In the genomic region with DNA sequence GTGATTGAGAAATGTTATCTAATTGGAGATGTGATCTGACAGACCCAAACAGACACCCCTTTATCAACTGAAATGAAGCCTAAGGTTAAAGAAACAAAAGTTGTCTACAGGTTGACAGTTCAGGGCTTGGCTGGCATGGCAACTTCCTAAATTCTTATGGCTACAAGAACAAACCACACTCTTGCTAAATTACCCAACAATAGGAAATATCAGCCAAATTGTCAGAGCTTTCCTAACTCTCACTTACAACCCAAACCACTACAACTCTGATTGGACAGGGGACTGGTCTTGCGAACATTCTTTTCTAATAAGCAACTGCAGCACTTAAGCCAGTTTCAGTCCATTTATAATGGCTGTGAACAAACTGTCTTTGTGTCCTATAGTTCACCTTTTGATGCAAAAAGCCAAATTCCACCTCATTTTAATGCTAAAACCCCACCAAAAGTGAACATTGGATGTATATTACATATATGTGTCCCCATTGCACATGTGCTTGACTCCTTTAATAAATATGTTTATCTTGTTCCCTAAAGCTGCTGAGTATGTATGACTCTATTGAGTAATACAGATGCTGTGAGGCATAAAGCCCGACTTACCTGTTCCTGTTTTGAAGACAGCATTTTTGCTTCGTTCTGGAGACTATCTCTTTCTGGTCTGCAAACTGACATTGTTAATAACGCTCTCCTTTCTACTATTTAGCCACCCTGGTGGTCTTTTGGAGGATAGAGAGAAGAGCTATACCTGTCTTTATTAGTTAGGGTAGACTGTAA, we compare ENCODE assay signal across 18 cellular contexts.
DNase-seq lines count a peak whose midpoint lies in the region; ATAC-seq, FAIRE-seq and TF ChIP-seq lines count a peak whose summit lies in the region.
"Had no signal": no experiment of that assay in that cellular context is flagged by ENCODE, and none has a peak within 500 bp of the region (broad histone marks: within the 10 kb centered on the region; RNA-seq: fewer than 3 reads in every experiment).

No MANE protein-coding gene starts in this region.

- H3K23ac ChIP-seq in mesendoderm (ENCODE audit: low read length): no peak overlapping the region

- peak overlapping the region; percentile 12 for H2BK120ac ChIP-seq in mesendoderm (ENCODE audit: low read depth, low read length)

- ATAC-seq in HG02938 (IDR thresholded peaks at IDR 0.05; ENCODE audit: unreplicated experiment): no peak
- no peak for ATAC-seq in stimulated activated naive CD8-positive, alpha-beta T cell treated with anti-CD3 and anti-CD28 coated beads, Interleukin-15, Interleukin-2, amounts not matched to agents 100 U/mL and 50 U/mL, for 24 hours
- ATAC-seq: psoas muscle had no signal

- no CpG with 5 or more reads among the region's 4 CpGs for WGBS in mesendoderm (ENCODE audit: extremely low coverage, insufficient coverage, low lambda C conversion rate)
- WGBS in suprapubic skin: 70% methylated on average over 4 of the region's 4 CpGs

- peak overlapping the region in 5 of 11 experiments; percentile 34 to 72 (median 58); a peak in 8 of 22 replicates for H3K27ac ChIP-seq in BLaER1 treated with 17β-estradiol and CSF1 and Interleukin-3, amounts not matched to agents 10 nM and 100 nM
- H3K27ac ChIP-seq in mesendoderm (ENCODE audit: low read depth, low read length) (no peak overlapping the region), suprapubic skin (no peak overlapping the region)
- H3K27ac ChIP-seq: BLaER1, psoas muscle, VCaP had no signal

- H3K4ac ChIP-seq in mesendoderm (ENCODE audit: low read depth, low read length): peak overlapping the region; percentile 16

- H3K4me2 ChIP-seq in BLaER1 treated with 17β-estradiol and CSF1 and Interleukin-3, amounts not matched to agents 10 nM and 100 nM: peak overlapping the region in 6 of 11 experiments; percentile 6 to 74 (median 64); a peak in 10 of 22 replicates
- no peak overlapping the region for H3K4me2 ChIP-seq in mesendoderm (ENCODE audit: low read length)
- H3K4me2 ChIP-seq: BLaER1 had no signal

- TF ChIP-seq POLR2A in suprapubic skin (IDR thresholded peaks at IDR 0.05): no peak

- 0 out of 22 replicates have a peak overlapping the region, but pooled peaks of 1 of the 11 experiments have one; percentile 8 for H3K9ac ChIP-seq in BLaER1 treated with 17β-estradiol and CSF1 and Interleukin-3, amounts not matched to agents 10 nM and 100 nM
- no peak overlapping the region for H3K9ac ChIP-seq in mesendoderm (ENCODE audit: low read length)
- H3K9ac ChIP-seq: BLaER1 had no signal

- H3K9me3 ChIP-seq in BLaER1 treated with 17β-estradiol and CSF1 and Interleukin-3, amounts not matched to agents 10 nM and 100 nM (replicated peaks in 1 of 11): peaks cover under 1 to 17% (median 9%) of the 10 kb centered on the region in 11 experiments; a peak in 14 of 22 replicates
- H3K9me3 ChIP-seq in suprapubic skin: no peaks in the 10 kb centered on the region
- H3K9me3 ChIP-seq: psoas muscle had no signal

- peaks cover 0 to 25% (median 5%) of the 10 kb centered on the region in 10 experiments; a peak in 10 of 20 replicates for H3K4me1 ChIP-seq in BLaER1 treated with 17β-estradiol and CSF1 and Interleukin-3, amounts not matched to agents 10 nM and 100 nM
- H3K4me1 ChIP-seq in mesendoderm (ENCODE audit: control insufficient read depth, low read depth, low read length): peaks cover 1% of the 10 kb centered on the region
- no peaks in the 10 kb centered on the region for H3K4me1 ChIP-seq in suprapubic skin
- H3K4me1 ChIP-seq: BLaER1, psoas muscle had no signal

- H3K56ac ChIP-seq in mesendoderm (ENCODE audit: low read length): peak overlapping the region; percentile 18

- H3K79me2 ChIP-seq in mesendoderm (ENCODE audit: control insufficient read depth, insufficient read depth, low read length): no peaks in the 10 kb centered on the region

- no peaks in the 10 kb centered on the region for H3K36me3 ChIP-seq in BLaER1 treated with 17β-estradiol and CSF1 and Interleukin-3, amounts not matched to agents 10 nM and 100 nM
- H3K36me3 ChIP-seq in bronchial epithelial cell (ENCODE audit: control insufficient read depth, insufficient read depth, low read length) (no peaks in the 10 kb centered on the region), mesendoderm (ENCODE audit: control insufficient read depth, insufficient read depth, low read length) (no peaks in the 10 kb centered on the region), suprapubic skin (no peaks in the 10 kb centered on the region)
- H3K36me3 ChIP-seq: BLaER1 had no signal

- peak overlapping the region; percentile 92 for H2BK15ac ChIP-seq in mesendoderm (replicated peaks; ENCODE audit: low read depth)

- no peaks in the 10 kb centered on the region for H4K20me1 ChIP-seq in BLaER1 treated with 17β-estradiol and CSF1 and Interleukin-3, amounts not matched to agents 10 nM and 100 nM
- H4K20me1 ChIP-seq: BLaER1 had no signal

- H3K4me3 ChIP-seq in BLaER1 treated with 17β-estradiol and CSF1 and Interleukin-3, amounts not matched to agents 10 nM and 100 nM: no peak overlapping the region
- H3K4me3 ChIP-seq in bronchial epithelial cell (ENCODE audit: low read depth, low read length): no peak overlapping the region
- no peak overlapping the region for H3K4me3 ChIP-seq in mesendoderm (ENCODE audit: low read length)
- H3K4me3 ChIP-seq in suprapubic skin: no peak overlapping the region
- H3K4me3 ChIP-seq: BLaER1, psoas muscle had no signal

- peak overlapping the region; percentile 84 for H3K18ac ChIP-seq in mesendoderm (ENCODE audit: low read length)

- peak; percentile 57 for DNase-seq in NCI-H226
- DNase-seq in bronchial epithelial cell (ENCODE audit: low read depth): peak; percentile 63
- peak; percentile 21 for DNase-seq in mesendoderm
- no peak for DNase-seq in suprapubic skin (ENCODE audit: low spot score in 2 of 2)
- DNase-seq in NCI-H2029 (lab: John Stamatoyannopoulos, UW): no peak
- no peak for DNase-seq in stimulated activated naive CD8-positive, alpha-beta T cell treated with anti-CD3 and anti-CD28 coated beads, Interleukin-15, Interleukin-2, amounts not matched to agents 100 U/mL and 50 U/mL, for 24 hours
- DNase-seq: activated naive CD4-positive, alpha-beta T cell treated with anti-CD3 and anti-CD28 coated beads for 36 hours; central memory CD4-positive, alpha-beta T cell; EL; immature natural killer cell; NCI-H1417 treated with DMSO at 0.1 percent for 48 hours; NCI-H774; psoas muscle had no signal

- no peak for FAIRE-seq in bronchial epithelial cell (lab: Jason Lieb, UNC)
- FAIRE-seq: H54 had no signal

- H4K5ac ChIP-seq in mesendoderm (ENCODE audit: low read length): no peak overlapping the region

- H3K27me3 ChIP-seq in BLaER1 treated with 17β-estradiol and CSF1 and Interleukin-3, amounts not matched to agents 10 nM and 100 nM: no peaks in the 10 kb centered on the region
- no peaks in the 10 kb centered on the region for H3K27me3 ChIP-seq in bronchial epithelial cell (ENCODE audit: control insufficient read depth, insufficient read depth, low read length)
- H3K27me3 ChIP-seq in mesendoderm (ENCODE audit: insufficient read depth, low read length, poor library complexity): no peaks in the 10 kb centered on the region
- H3K27me3 ChIP-seq in suprapubic skin: no peaks in the 10 kb centered on the region
- H3K27me3 ChIP-seq: BLaER1 had no signal

- peak overlapping the region; percentile 44 for H2BK5ac ChIP-seq in mesendoderm (ENCODE audit: low read length)

- TF ChIP-seq EP300 in suprapubic skin (IDR thresholded peaks at IDR 0.05): no peak

- no peak overlapping the region for H2AK5ac ChIP-seq in mesendoderm (ENCODE audit: low read length)

- H3K79me1 ChIP-seq in mesendoderm (ENCODE audit: low read length): no peaks in the 10 kb centered on the region

- TF ChIP-seq CTCF in bronchial epithelial cell (IDR thresholded peaks at IDR 0.05; ENCODE audit: insufficient read depth, low read length, severe bottlenecking): no peak
- TF ChIP-seq CTCF in suprapubic skin (IDR thresholded peaks at IDR 0.05): no peak

- peak overlapping the region; percentile 39 for H4K8ac ChIP-seq in mesendoderm (ENCODE audit: low read depth, low read length)

Comparison
In these comparisons a context has a peak if more than half of its experiments do, and no peak if none do; other contexts are left out.
1. DNase-seq: peak in NCI-H226 (single experiment), bronchial epithelial cell (single experiment) and mesendoderm (single experiment); none in suprapubic skin (0 of 2), NCI-H2029 (single experiment) and stimulated activated naive CD8-positive, alpha-beta T cell treated with anti-CD3 and anti-CD28 coated beads, Interleukin-15, Interleukin-2, amounts not matched to agents 100 U/mL and 50 U/mL, for 24 hours (single experiment).